In genomic region chr15:85769182-85769900, GRCh38 we compare ENCODE assay signal across 16 cellular contexts.
"Had no signal": no experiment of that assay in that cellular context is flagged by ENCODE, and none has a peak within 500 bp of the region (broad histone marks: within the 10 kb centered on the region; RNA-seq: fewer than 3 reads in every experiment).

No MANE protein-coding gene starts in this region.

- H3K4me3 ChIP-seq: lower lobe of right lung, neural progenitor cell, psoas muscle, right atrium auricular region, stomach, transverse colon had no signal

- ATAC-seq: lower lobe of right lung; naive thymus-derived CD4-positive, alpha-beta T cell; psoas muscle had no signal

- H3K27me3 ChIP-seq: neural progenitor cell, right atrium auricular region, stomach, transverse colon had no signal

- H3K36me3 ChIP-seq: lower lobe of right lung, neural progenitor cell, right atrium auricular region, transverse colon had no signal

- H3K27ac ChIP-seq: lower lobe of right lung, neural progenitor cell, psoas muscle, right atrium auricular region, stomach, transverse colon had no signal

- DNase-seq: activated B cell treated with CpG ODN at 0.5 μM for 24 hours; activated CD4-positive, alpha-beta memory T cell treated with anti-CD3 and anti-CD28 coated beads for 36 hours; activated CD4-positive, alpha-beta T cell treated with anti-CD3 and anti-CD28 coated beads for 4 hours; activated naive CD4-positive, alpha-beta T cell treated with Interleukin-2 at 50 U/mL for 16 hours; activated T-cell treated with anti-CD3 and anti-CD28 coated beads, Interleukin-2, amount 50 U/mL, for 48 hours; amygdala; lower lobe of right lung; naive thymus-derived CD4-positive, alpha-beta T cell; psoas muscle; stimulated activated CD4-positive, alpha-beta T cell treated with anti-CD3 and anti-CD28 coated beads, Interleukin-12 subunit alpha, Interleukin-12 subunit beta, amount 100 ng/mL, for 4 hours; stomach; T-helper 9 cell; transverse colon had no signal

- H3K9me3 ChIP-seq: lower lobe of right lung, psoas muscle, right atrium auricular region, stomach, transverse colon had no signal

- H3K9ac ChIP-seq: neural progenitor cell had no signal

- FAIRE-seq: endometrium had no signal
